10 cellular contexts compared by ENCODE assay signal in genomic region chr1:201275266-201275666, GRCh38. TPM values are rescaled to one million over a fixed set of nuclear protein-coding genes. Genes with fewer than 3 reads are reported as not detected.
DNase-seq lines count a peak whose midpoint lies in the region; ATAC-seq and TF ChIP-seq lines count a peak whose summit lies in the region.
"Had no signal": no experiment of that assay in that cellular context is flagged by ENCODE, and none has a peak within 500 bp of the region (broad histone marks: within the 10 kb centered on the region; RNA-seq: fewer than 3 reads in every experiment).

No MANE protein-coding gene starts in this region.

- BruUV-seq in PC-3 (replicated peaks; lab: Mats Ljungman, UMichigan) = no TSS peak

- H3K9me3 ChIP-seq in PC-3 (ENCODE audit: low read length) = no peaks in the 10 kb centered on the region
- H3K9me3 ChIP-seq in gastrocnemius medialis = no peaks in the 10 kb centered on the region

- TF ChIP-seq CTCF in PC-3 (conservative IDR thresholded peaks at IDR 0.05; ENCODE audit: low read depth, low read length) (no peak), gastrocnemius medialis (IDR thresholded peaks at IDR 0.05 in 4 of 5, conservative IDR thresholded peaks at IDR 0.05 in 1 of 5) (no peak)

- intact Hi-C loops in PC-3 (cut with micrococcal nuclease) = loop anchor here (1.0 to 2.0 kb wide), 3 partner anchors 8 to 34 kb away; partner anchors contain the start of gene PKP1
- intact Hi-C loops in gastrocnemius medialis (cut with DNase I; ENCODE audit: low total_unique reads) = no loop called here

- TF ChIP-seq POLR2A in gastrocnemius medialis (IDR thresholded peaks at IDR 0.05) = no peak

- H3K4me3 ChIP-seq in PC-3 (ENCODE audit: low read length) = no peak overlapping the region; the same call in 1 of the 2 replicates
- H3K4me3 ChIP-seq in gastrocnemius medialis = no peak overlapping the region
- H3K4me3 ChIP-seq: GM12878 had no signal

- in situ Hi-C loops in G401 (cut with HindIII; ENCODE audit: low sequenced_read_pairs) (no loop called here), gastrocnemius medialis (cut with MboI; ENCODE audit: low sequenced_read_pairs in 4 of 4) (no loop called here)

- H3K4me1 ChIP-seq in PC-3 (ENCODE audit: insufficient read depth, low read length) (peaks cover 37% of the 10 kb centered on the region), gastrocnemius medialis (no peaks in the 10 kb centered on the region)

- H3K4me2 ChIP-seq in PC-3 (ENCODE audit: low read length) = peak overlapping the region; percentile 65

- CTCF ChIA-PET in PC-3 (lab: Charles Lee) = interaction anchor here (0.5 to 1.6 kb wide), 7 partner anchors 9 to 156 kb away, joined by 3 to 14 read pairs (median 3); no protein-coding TSS in a partner anchor

- peak overlapping the region; percentile 80 for H3K9ac ChIP-seq in PC-3 (ENCODE audit: low read length)

- H3K27ac ChIP-seq in PC-3 (ENCODE audit: low read length) (peak overlapping the region; percentile 88), gastrocnemius medialis (no peak overlapping the region)

- H4K20me1 ChIP-seq in PC-3 (ENCODE audit: low read length) = no peaks in the 10 kb centered on the region

- POLR2A ChIA-PET in PC-3 (lab: Charles Lee; ENCODE audit: unreplicated experiment) = interaction anchor here (0.5 to 1.7 kb wide), 8 partner anchors 9 to 281 kb away, joined by 3 to 9 read pairs (median 3); partner anchors contain the start of gene PKP1

- no peaks in the 10 kb centered on the region for H3K9me2 ChIP-seq in PC-3 (replicated peaks; ENCODE audit: low read length)

- no peaks in the 10 kb centered on the region for H3K27me3 ChIP-seq in PC-3 (ENCODE audit: low read length)
- peaks cover 0 to 12% (median 0%) of the 10 kb centered on the region in 3 donors for H3K27me3 ChIP-seq in gastrocnemius medialis

- DNase-seq in G401 (ENCODE audit: low spot score) = peak; percentile 58
- peak; percentile 100 for DNase-seq in PC-3
- DNase-seq in fibroblast of gingiva (ENCODE audit: low read depth) = peak; percentile 59
- DNase-seq in gastrocnemius medialis = peak; percentile 32 to 77
- DNase-seq in HT-29 (ENCODE audit: low spot score) = no peak
- no peak for DNase-seq in NK-92 treated with Interleukin-12 subunit alpha and Interleukin-12 subunit beta, amount 100 ng/mL, for 24 hours (lab: John Stamatoyannopoulos, UW)

- H3K79me2 ChIP-seq in PC-3 (ENCODE audit: low read length) = no peaks in the 10 kb centered on the region

- H3K36me3 ChIP-seq in PC-3 (ENCODE audit: low read depth, low read length) = no peaks in the 10 kb centered on the region
- H3K36me3 ChIP-seq in gastrocnemius medialis = no peaks in the 10 kb centered on the region

- H2AFZ ChIP-seq in PC-3 (ENCODE audit: low read length) = peak overlapping the region; percentile 17

- peaks cover 6% of the 10 kb centered on the region for H3F3A ChIP-seq in PC-3 (ENCODE audit: low read length, unreplicated experiment)

- ATAC-seq in PC-3 (peak; percentile 90), gastrocnemius medialis (peak; percentile 67 to 76), GM21786 (IDR thresholded peaks at IDR 0.05; ENCODE audit: unreplicated experiment) (no peak), GM19035 (IDR thresholded peaks at IDR 0.05; ENCODE audit: unreplicated experiment) (no peak)
- ATAC-seq: GM12878 had no signal

RNA-seq across cellular contexts. Expression of gene PKP1, which starts 8.0 kb away (rescaled TPM):
- total RNA-seq in G401 (2014; rRNA removed; shearing (Covaris generic)) = 0.06 TPM in 1 of 2 replicates, not detected in the other
- total RNA-seq in PC-3 (2014; rRNA removed) (211 and 259 TPM in 2 replicates), gastrocnemius medialis (1 to 10 TPM in 3 of 4 donors, under 1 TPM in 1; 0.71 to 4.5 (median 1.2) TPM)
- 0.43 and 1.2 TPM in 2 replicates for total RNA-seq in HT-29 (2014; rRNA removed; shearing (Covaris generic))
- total RNA-seq: GM12878, neural crest cell had no signal

Comparison
In these comparisons a context has a peak if more than half of its experiments do, and no peak if none do; other contexts are left out.
1. DNase-seq: peak in G401 (single experiment), PC-3 (single experiment), fibroblast of gingiva (single experiment) and gastrocnemius medialis (2 of 2); none in HT-29 (single experiment) and NK-92 treated with Interleukin-12 subunit alpha and Interleukin-12 subunit beta, amount 100 ng/mL, for 24 hours (single experiment).
2. ATAC-seq: peak in PC-3 (single experiment) and gastrocnemius medialis (2 of 2); none in GM21786 (single experiment) and GM19035 (single experiment).
3. RNA of gene PKP1, which starts 8.0 kb away (total RNA-seq): 211 to 259 TPM in PC-3; 0.71 to 4.5 TPM in gastrocnemius medialis, 0.43 to 1.2 TPM in HT-29 and 0.06 TPM in G401; every median in the first group is over 10 times any median in the second.